In the genomic region with DNA sequence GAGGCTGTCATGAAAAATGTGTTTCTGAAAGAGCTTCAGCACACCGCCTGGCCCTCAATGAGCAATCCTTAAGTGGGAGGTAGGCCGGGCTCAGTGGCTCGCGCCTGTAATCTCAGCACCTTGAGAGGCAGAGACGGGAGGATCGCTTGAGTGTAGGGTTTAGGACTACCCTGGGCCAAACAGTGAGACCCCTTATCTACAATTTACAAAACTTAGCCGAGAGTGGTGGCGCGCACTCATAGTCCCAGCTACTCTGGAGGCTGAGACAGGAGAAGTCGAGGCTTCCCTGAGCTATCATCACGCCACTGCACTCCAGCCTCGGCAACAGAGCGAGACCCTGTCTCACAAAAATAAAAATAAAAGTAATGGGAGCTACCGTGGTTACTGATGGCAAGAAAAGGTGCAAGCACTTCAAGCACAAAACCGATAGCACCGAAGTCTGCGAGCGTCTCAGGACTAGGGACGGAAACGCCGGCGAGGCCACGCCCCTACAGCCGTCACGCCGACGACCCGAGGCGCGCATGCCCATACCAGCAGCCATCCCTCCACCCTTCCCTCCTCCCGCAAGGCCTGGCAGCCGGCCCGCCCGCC, we compare ENCODE assay signal across 8 cellular contexts. TPM values are rescaled to one million over a fixed set of nuclear protein-coding genes. Genes with fewer than 3 reads are reported as not detected.
A peak's percentile ranks its signal among the peaks of the same experiment; 100 is the strongest.
DNase-seq lines count a peak whose midpoint lies in the region; ATAC-seq and TF ChIP-seq lines count a peak whose summit lies in the region.

No MANE protein-coding gene starts in this region.

- DNase-seq in EL (peak; percentile 78), H4 (ENCODE audit: low spot score) (peak; percentile 77), LHCN-M2 (ENCODE audit: low read depth) (peak; percentile 66), SHP77 treated with DMSO at 0.1 percent for 48 hours (lab: John Stamatoyannopoulos, UW) (peak; percentile 30), activated gamma-delta T cell treated with Interleukin-2 at 50 U/mL for 16 hours (peak; percentile 90), foreskin keratinocyte (peak; percentile 30 to 65), neural progenitor cell (ENCODE audit: low spot score) (peak; percentile 91)

- no peaks in the 10 kb centered on the region for H3K9me3 ChIP-seq in neural progenitor cell (ENCODE audit: low read depth)
- no peaks in the 10 kb centered on the region for H3K9me3 ChIP-seq in stomach smooth muscle (ENCODE audit: control insufficient read depth in 2 of 2, low read length in 2 of 2)

- H3K79me2 ChIP-seq in neural progenitor cell (ENCODE audit: low read depth): peaks cover 38% of the 10 kb centered on the region

- peak overlapping the region; percentile 100 for H2AFZ ChIP-seq in neural progenitor cell (replicated peaks)

- peak overlapping the region; percentile 97 for H3K4me3 ChIP-seq in neural progenitor cell
- peak overlapping the region; percentile 99 for H3K4me3 ChIP-seq in stomach smooth muscle (ENCODE audit: low read length in 2 of 2)

- peak; percentile 86 for ATAC-seq in foreskin keratinocyte

- H4K20me1 ChIP-seq in neural progenitor cell (ENCODE audit: low read depth): peaks cover 37% of the 10 kb centered on the region

- TF ChIP-seq CTCF in foreskin keratinocyte (conservative IDR thresholded peaks at IDR 0.05): no peak
- no peak for TF ChIP-seq CTCF in neural progenitor cell (IDR thresholded peaks at IDR 0.05)

- peaks cover 16% of the 10 kb centered on the region for H3K4me1 Mint-ChIP-seq in neural progenitor cell

- peak overlapping the region; percentile 18 for H3K27ac Mint-ChIP-seq in neural progenitor cell

- H3K27me3 Mint-ChIP-seq in neural progenitor cell (ENCODE audit: insufficient read depth, low read depth): no peaks in the 10 kb centered on the region

- H3K9ac ChIP-seq in neural progenitor cell (peak overlapping the region; percentile 83), stomach smooth muscle (ENCODE audit: low read length in 2 of 2) (peak overlapping the region; percentile 87 to 89)

- no peaks in the 10 kb centered on the region for H3K4me1 ChIP-seq in foreskin keratinocyte
- H3K4me1 ChIP-seq in neural progenitor cell: peaks cover 7% of the 10 kb centered on the region
- H3K4me1 ChIP-seq in stomach smooth muscle (ENCODE audit: control insufficient read depth, insufficient read depth, low read length): peaks cover 12% of the 10 kb centered on the region

- no peaks in the 10 kb centered on the region for H3K27me3 ChIP-seq in foreskin keratinocyte
- no peaks in the 10 kb centered on the region for H3K27me3 ChIP-seq in neural progenitor cell
- no peaks in the 10 kb centered on the region for H3K27me3 ChIP-seq in stomach smooth muscle (ENCODE audit: control insufficient read depth in 1 of 2, insufficient read depth in 2 of 2, low read length in 2 of 2)

- peak overlapping the region; percentile 97 for H3K4me3 Mint-ChIP-seq in neural progenitor cell

- H3K36me3 ChIP-seq in neural progenitor cell (peaks cover 22% of the 10 kb centered on the region), stomach smooth muscle (ENCODE audit: control insufficient read depth in 2 of 2, insufficient read depth in 2 of 2, low read length in 2 of 2) (peaks cover 14 to 23% of the 10 kb centered on the region in 2 donors)

- no peaks in the 10 kb centered on the region for H3K9me3 Mint-ChIP-seq in neural progenitor cell

- H3K36me3 Mint-ChIP-seq in neural progenitor cell: peaks cover 14% of the 10 kb centered on the region

- peak overlapping the region; percentile 65 for H3K27ac ChIP-seq in foreskin keratinocyte
- no peak overlapping the region for H3K27ac ChIP-seq in neural progenitor cell
- peak overlapping the region; percentile 81 for H3K27ac ChIP-seq in stomach smooth muscle (ENCODE audit: low read length)

- no peaks in the 10 kb centered on the region for H3F3A ChIP-seq in neural progenitor cell (ENCODE audit: low read depth)

- H3K4me2 ChIP-seq in neural progenitor cell: peak overlapping the region; percentile 83

RNA-seq across cellular contexts. Expression of gene THUMPD1, which starts 0.6 kb away (rescaled TPM):
- total RNA-seq in H4 (2014; rRNA removed; shearing (Covaris generic)): 33.2 and 44.0 TPM in 2 replicates
- total RNA-seq in LHCN-M2 (2014; rRNA removed): 45.8 and 59.9 TPM in 2 replicates
- polyA plus RNA-seq in LHCN-M2 (2012): 7.2 TPM
- 32.7 TPM in 2 replicates for total RNA-seq in foreskin keratinocyte
- polyA plus RNA-seq in foreskin keratinocyte: 7.6 and 8.7 TPM in 2 replicates
- 90.7 and 95.8 TPM in 2 replicates for total RNA-seq in neural progenitor cell (ENCODE audit: low replicate concordance)

RNA-seq across cellular contexts. Expression of gene ACSM3, which starts 22.8 kb away (rescaled TPM):
- 1.6 and 3.5 TPM in 2 replicates for total RNA-seq in H4 (2014; rRNA removed; shearing (Covaris generic))
- total RNA-seq in LHCN-M2 (2014; rRNA removed) (0.77 TPM in 1 of 2 replicates, not detected in the other), foreskin keratinocyte (0.44 and 0.67 TPM in 2 replicates), neural progenitor cell (ENCODE audit: low replicate concordance) (2.9 and 3.8 TPM in 2 replicates)
- polyA plus RNA-seq in LHCN-M2 (2012): 0.22 TPM
- polyA plus RNA-seq in foreskin keratinocyte: 0.18 and 0.40 TPM in 2 replicates

RNA-seq across cellular contexts. Expression of gene ACSM1, which starts 43.5 kb away (rescaled TPM):
- 0.56 TPM in 1 of 2 replicates, not detected in the other for total RNA-seq in H4 (2014; rRNA removed; shearing (Covaris generic))
- total RNA-seq in LHCN-M2 (2014; rRNA removed) (not detected in 2 replicates), foreskin keratinocyte (not detected in 2 replicates), neural progenitor cell (ENCODE audit: low replicate concordance) (not detected in 2 replicates)
- not detected for polyA plus RNA-seq in LHCN-M2 (2012)
- polyA plus RNA-seq in foreskin keratinocyte: not detected in 2 replicates

Comparison
In these comparisons a context has a peak if more than half of its experiments do, and no peak if none do; other contexts are left out.
1. DNase-seq: peak in every context shown above with its lines; median percentile 91 in neural progenitor cell; 90 in activated gamma-delta T cell treated with Interleukin-2 at 50 U/mL for 16 hours; 78 in EL; 77 in H4; 66 in LHCN-M2; 48 in foreskin keratinocyte; 30 in SHP77 treated with DMSO at 0.1 percent for 48 hours.